In the genomic region with DNA sequence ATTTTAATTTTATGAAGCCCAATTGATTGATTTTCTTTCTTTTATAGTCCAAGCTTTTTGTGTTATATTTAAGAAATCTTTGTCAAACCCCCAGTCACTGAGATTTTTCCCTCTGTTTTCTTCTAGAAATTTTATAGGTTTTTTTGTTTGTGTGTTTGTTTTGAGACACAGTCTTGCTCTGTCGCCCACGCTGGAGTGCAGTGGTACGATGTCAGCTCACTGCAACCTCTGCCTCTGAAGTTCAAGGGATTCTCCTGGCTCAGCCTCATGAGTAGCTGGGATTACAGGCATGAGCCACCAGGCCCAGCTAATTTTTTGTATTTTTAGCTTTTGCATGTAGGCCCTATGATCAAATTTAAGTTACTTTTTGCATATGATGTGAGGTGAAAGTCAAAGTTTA, we compare ENCODE assay signal across 1 cellular context.
TF ChIP-seq lines count a peak whose summit lies in the region.

No MANE protein-coding gene starts in this region.

TF ChIP-seq in HepG2, 621 proteins besides CTCF, POLR2A, EP300 and RAD21:
- TF ChIP-seq ZFP82 (CRISPR knock-in tag; IDR thresholded peaks at IDR 0.05; ENCODE audit: borderline replicate concordance) = no peak
- no peak for TF ChIP-seq ZNF367 (CRISPR knock-in tag; IDR thresholded peaks at IDR 0.05; ENCODE audit: borderline replicate concordance)
- no peak for TF ChIP-seq CHD4 (IDR thresholded peaks at IDR 0.05; ENCODE audit: borderline replicate concordance, low read length)
- no peak for TF ChIP-seq SSRP1 (CRISPR knock-in tag; IDR thresholded peaks at IDR 0.05)
- TF ChIP-seq, protein P1, sequence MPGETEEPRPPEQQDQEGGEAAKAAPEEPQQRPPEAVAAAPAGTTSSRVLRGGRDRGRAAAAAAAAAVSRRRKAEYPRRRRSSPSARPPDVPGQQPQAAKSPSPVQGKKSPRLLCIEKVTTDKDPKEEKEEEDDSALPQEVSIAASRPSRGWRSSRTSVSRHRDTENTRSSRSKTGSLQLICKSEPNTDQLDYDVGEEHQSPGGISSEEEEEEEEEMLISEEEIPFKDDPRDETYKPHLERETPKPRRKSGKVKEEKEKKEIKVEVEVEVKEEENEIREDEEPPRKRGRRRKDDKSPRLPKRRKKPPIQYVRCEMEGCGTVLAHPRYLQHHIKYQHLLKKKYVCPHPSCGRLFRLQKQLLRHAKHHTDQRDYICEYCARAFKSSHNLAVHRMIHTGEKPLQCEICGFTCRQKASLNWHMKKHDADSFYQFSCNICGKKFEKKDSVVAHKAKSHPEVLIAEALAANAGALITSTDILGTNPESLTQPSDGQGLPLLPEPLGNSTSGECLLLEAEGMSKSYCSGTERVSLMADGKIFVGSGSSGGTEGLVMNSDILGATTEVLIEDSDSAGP (CRISPR knock-in tag; IDR thresholded peaks at IDR 0.05; ENCODE audit: borderline replicate concordance) = no peak
- TF ChIP-seq NR1H2 (CRISPR knock-in tag; IDR thresholded peaks at IDR 0.05; ENCODE audit: borderline replicate concordance, low read depth) = no peak
- TF ChIP-seq, protein P2, sequence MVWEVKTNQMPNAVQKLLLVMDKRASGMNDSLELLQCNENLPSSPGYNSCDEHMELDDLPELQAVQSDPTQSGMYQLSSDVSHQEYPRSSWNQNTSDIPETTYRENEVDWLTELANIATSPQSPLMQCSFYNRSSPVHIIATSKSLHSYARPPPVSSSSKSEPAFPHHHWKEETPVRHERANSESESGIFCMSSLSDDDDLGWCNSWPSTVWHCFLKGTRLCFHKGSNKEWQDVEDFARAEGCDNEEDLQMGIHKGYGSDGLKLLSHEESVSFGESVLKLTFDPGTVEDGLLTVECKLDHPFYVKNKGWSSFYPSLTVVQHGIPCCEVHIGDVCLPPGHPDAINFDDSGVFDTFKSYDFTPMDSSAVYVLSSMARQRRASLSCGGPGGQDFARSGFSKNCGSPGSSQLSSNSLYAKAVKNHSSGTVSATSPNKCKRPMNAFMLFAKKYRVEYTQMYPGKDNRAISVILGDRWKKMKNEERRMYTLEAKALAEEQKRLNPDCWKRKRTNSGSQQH (CRISPR knock-in tag; IDR thresholded peaks at IDR 0.05; ENCODE audit: low read depth) = no peak
